In genomic region chrX:74291577-74291963, GRCh38 we compare ENCODE assay signal across 8 cellular contexts. TPM values are rescaled to one million over a fixed set of nuclear protein-coding genes. Genes with fewer than 3 reads are reported as not detected.
A peak's percentile ranks its signal among the peaks of the same experiment; 100 is the strongest.
DNase-seq lines count a peak whose midpoint lies in the region; TF ChIP-seq lines count a peak whose summit lies in the region.

No MANE protein-coding gene starts in this region.

- H4K20me1 ChIP-seq in OCI-LY7 (ENCODE audit: insufficient read depth, low read length): no peaks in the 10 kb centered on the region

- intact Hi-C loops in OCI-LY7 (cut with micrococcal nuclease; ENCODE audit: unreplicated experiment): loop anchor here (5.0 to 10.0 kb wide), 3 partner anchors 321 to 1717 kb away; partner anchors contain the start of genes HDAC8 and RLIM

- POLR2A ChIA-PET in OCI-LY7 (lab: Charles Lee): interaction anchor here (0.7 kb wide), 1 partner anchor 11 kb away, joined by 3 read pairs; no protein-coding TSS in a partner anchor

- H3K27ac Mint-ChIP-seq in progenitor cell of endocrine pancreas: peak overlapping the region; percentile 97

- peak overlapping the region; percentile 93 for H3K27ac ChIP-seq in OCI-LY7 (ENCODE audit: low read depth, low read length, poor library complexity, severe bottlenecking)

- H3K27me3 ChIP-seq in GM06990 (replicated peaks; ENCODE audit: control insufficient read depth, insufficient read depth, low read length): no peaks in the 10 kb centered on the region

- CTCF ChIA-PET in OCI-LY7 (lab: Charles Lee; ENCODE audit: unreplicated experiment): no interaction called here

- H3K36me3 ChIP-seq in GM06990 (ENCODE audit: control insufficient read depth, insufficient read depth, low read length) (no peaks in the 10 kb centered on the region), OCI-LY7 (ENCODE audit: insufficient read depth, low read length) (peaks cover 19% of the 10 kb centered on the region)

- no peaks in the 10 kb centered on the region for H3K9me3 ChIP-seq in OCI-LY7 (ENCODE audit: low read length)

- peak overlapping the region; percentile 69 for H3K4me2 ChIP-seq in OCI-LY7 (ENCODE audit: low read length)

- no peaks in the 10 kb centered on the region for H3K9me2 ChIP-seq in OCI-LY7 (ENCODE audit: insufficient read depth, low read length)

- peaks cover 9% of the 10 kb centered on the region for H3K4me1 Mint-ChIP-seq in progenitor cell of endocrine pancreas (ENCODE audit: low read depth)

- H3K4me1 ChIP-seq in OCI-LY7 (ENCODE audit: insufficient read depth, low read length, poor library complexity, severe bottlenecking): peaks cover 9% of the 10 kb centered on the region

- H3K4me3 Mint-ChIP-seq in progenitor cell of endocrine pancreas (ENCODE audit: low read depth): peak overlapping the region; percentile 97

- H3K27me3 Mint-ChIP-seq in progenitor cell of endocrine pancreas: no peaks in the 10 kb centered on the region

- H3K79me2 ChIP-seq in OCI-LY7 (ENCODE audit: insufficient read depth, low read depth, low read length): peaks cover 39% of the 10 kb centered on the region

- H3K36me3 Mint-ChIP-seq in progenitor cell of endocrine pancreas (ENCODE audit: insufficient read depth): peaks cover 7% of the 10 kb centered on the region

- TSS peak; percentile 83 for BruUV-seq in OCI-LY7 (replicated peaks; lab: Mats Ljungman, UMichigan)

- peak overlapping the region; percentile 67 for H3K4me3 ChIP-seq in GM06990 (replicated peaks; ENCODE audit: low read depth, low read length)
- H3K4me3 ChIP-seq in OCI-LY7 (ENCODE audit: low read depth, low read length, poor library complexity, severe bottlenecking): peak overlapping the region; percentile 97
- peak overlapping the region; percentile 79 for H3K4me3 ChIP-seq in epithelial cell of esophagus (ENCODE audit: low read length)

- H3K9me3 Mint-ChIP-seq in progenitor cell of endocrine pancreas (ENCODE audit: low read depth): peaks cover 3% of the 10 kb centered on the region

- no peak for TF ChIP-seq CTCF in GM06990 (IDR thresholded peaks at IDR 0.05; ENCODE audit: insufficient read depth, low read length, poor library complexity, severe bottlenecking)
- no peak for TF ChIP-seq CTCF in OCI-LY7 (conservative IDR thresholded peaks at IDR 0.05; ENCODE audit: low read length)
- no peak for TF ChIP-seq CTCF in epithelial cell of esophagus (IDR thresholded peaks at IDR 0.05; ENCODE audit: insufficient read depth, low read depth, low read length, missing control alignments)
- TF ChIP-seq CTCF in progenitor cell of endocrine pancreas (IDR thresholded peaks at IDR 0.05; ENCODE audit: unreplicated experiment): no peak

- DNase-seq in GM06990 (ENCODE audit: extremely low read depth, insufficient read length): peak; percentile 3
- DNase-seq in OCI-LY7 (ENCODE audit: low spot score): no peak
- DNase-seq in epithelial cell of esophagus (ENCODE audit: low read depth): no peak
- no peak for DNase-seq in progenitor cell of endocrine pancreas (ENCODE audit: low spot score, unreplicated experiment)
- no peak for DNase-seq in GDM1 (lab: John Stamatoyannopoulos, UW)
- no peak for DNase-seq in NCI-H1930 (lab: John Stamatoyannopoulos, UW)
- no peak for DNase-seq in stimulated activated CD4-positive, alpha-beta T cell treated with anti-CD3 and anti-CD28 coated beads, Interleukin-4, amount 100 ng/mL, for 1 hour
- no peak for DNase-seq in Ammon's horn (ENCODE audit: low spot score)

- peak overlapping the region; percentile 76 for H2AFZ ChIP-seq in OCI-LY7 (ENCODE audit: low read length)

RNA-seq across cellular contexts. Expression of gene ZCCHC13, which starts 12.4 kb away (rescaled TPM):
- not detected in 2 replicates for total RNA-seq in OCI-LY7 (2014; rRNA removed; shearing (Covaris generic))
- total RNA-seq in OCI-LY7 (2022) (not detected in 2 replicates), progenitor cell of endocrine pancreas (not detected in 2 replicates)
